ENCODE assay signal across 9 cellular contexts in the genomic region with DNA sequence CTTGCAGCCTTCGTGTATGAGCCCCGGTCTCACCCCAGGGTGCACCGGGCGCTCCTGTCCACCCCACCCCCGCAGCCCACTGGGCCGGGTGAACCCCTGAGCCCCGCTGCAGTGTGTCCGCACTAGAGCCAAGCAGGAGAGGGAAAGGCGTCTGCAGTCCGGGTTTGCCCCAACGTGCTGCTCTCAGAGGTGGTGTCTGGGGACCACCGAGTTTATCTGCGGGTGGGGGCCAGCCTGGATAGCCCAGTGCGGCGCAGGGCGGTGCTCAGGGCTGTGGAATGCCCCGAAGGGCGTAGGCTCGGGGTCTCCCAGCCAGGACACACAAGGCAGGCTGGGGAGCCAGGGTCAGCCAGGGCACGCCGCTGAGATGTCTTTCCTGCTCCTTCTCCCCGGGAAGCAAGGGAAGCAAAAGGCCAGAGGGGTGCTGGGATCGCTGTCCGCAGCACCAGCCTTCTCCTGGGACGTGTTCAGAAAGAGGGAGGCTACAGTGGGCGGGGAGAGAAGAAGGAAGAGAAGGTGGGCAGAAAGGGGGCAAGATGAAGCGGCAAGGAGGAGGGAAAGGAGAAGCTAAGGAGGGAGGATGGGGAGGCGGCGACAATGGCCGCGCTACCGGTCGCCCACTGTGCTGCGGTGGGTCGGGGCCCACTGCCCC.
DNase-seq lines count a peak whose midpoint lies in the region; ATAC-seq lines count a peak whose summit lies in the region.
"Had no signal": no experiment of that assay in that cellular context is flagged by ENCODE, and none has a peak within 500 bp of the region (broad histone marks: within the 10 kb centered on the region; RNA-seq: fewer than 3 reads in every experiment).

No MANE protein-coding gene starts in this region.

- peak overlapping the region; percentile 76 for H3K27ac Mint-ChIP-seq in activated T-cell treated with anti-CD3 and anti-CD28 coated beads, Interleukin-2, amount 50 U/mL, for 24 hours

- peak overlapping the region; percentile 46 for H3K27ac ChIP-seq in stomach smooth muscle (ENCODE audit: low read length)

- ATAC-seq in HG03095 (IDR thresholded peaks at IDR 0.05; ENCODE audit: unreplicated experiment) (no peak), HG03175 (IDR thresholded peaks at IDR 0.05; ENCODE audit: unreplicated experiment) (no peak), GM21723 (IDR thresholded peaks at IDR 0.05; ENCODE audit: unreplicated experiment) (no peak)

- H3K36me3 Mint-ChIP-seq in activated T-cell treated with anti-CD3 and anti-CD28 coated beads, Interleukin-2, amount 50 U/mL, for 24 hours (ENCODE audit: low read depth): no peaks in the 10 kb centered on the region
- H3K36me3 Mint-ChIP-seq: activated naive CD4-positive, alpha-beta T cell treated with anti-CD3 and anti-CD28 coated beads, Interleukin-2, amount 50 U/mL, for 72 hours had no signal

- no peak for DNase-seq in activated T-cell treated with anti-CD3 and anti-CD28 coated beads, Interleukin-2, amount 50 U/mL, for 24 hours
- no peak for DNase-seq in activated T-cell treated with anti-CD3 and anti-CD28 coated beads, Interleukin-2, amount 50 U/mL, for 1 hour
- peak; percentile 66 for DNase-seq in astrocyte of the hippocampus (ENCODE audit: low read depth, low spot score)
- peak; percentile 26 for DNase-seq in iris pigment epithelial cell (ENCODE audit: low read depth)

- no peaks in the 10 kb centered on the region for H3K27me3 Mint-ChIP-seq in activated T-cell treated with anti-CD3 and anti-CD28 coated beads, Interleukin-2, amount 50 U/mL, for 24 hours

- H3K9me3 ChIP-seq in stomach smooth muscle (ENCODE audit: control insufficient read depth in 2 of 2, low read length in 2 of 2): no peaks in the 10 kb centered on the region

- no peaks in the 10 kb centered on the region for H3K9me3 Mint-ChIP-seq in activated T-cell treated with anti-CD3 and anti-CD28 coated beads, Interleukin-2, amount 50 U/mL, for 24 hours
- H3K9me3 Mint-ChIP-seq: activated naive CD4-positive, alpha-beta T cell treated with anti-CD3 and anti-CD28 coated beads, Interleukin-2, amount 50 U/mL, for 72 hours had no signal

- peak overlapping the region; percentile 74 to 83 for H3K9ac ChIP-seq in stomach smooth muscle (ENCODE audit: low read length in 2 of 2)

- H3K36me3 ChIP-seq in stomach smooth muscle (ENCODE audit: control insufficient read depth in 2 of 2, insufficient read depth in 2 of 2, low read length in 2 of 2): no peaks in the 10 kb centered on the region

- peaks cover 16% of the 10 kb centered on the region for H3K4me1 Mint-ChIP-seq in activated T-cell treated with anti-CD3 and anti-CD28 coated beads, Interleukin-2, amount 50 U/mL, for 24 hours (ENCODE audit: low read depth)

- H3K4me1 ChIP-seq in stomach smooth muscle (ENCODE audit: control insufficient read depth, insufficient read depth, low read length): peaks cover 23% of the 10 kb centered on the region

- no peaks in the 10 kb centered on the region for H3K27me3 ChIP-seq in stomach smooth muscle (ENCODE audit: control insufficient read depth in 1 of 2, insufficient read depth in 2 of 2, low read length in 2 of 2)

- peak overlapping the region; percentile 75 for H3K4me3 Mint-ChIP-seq in activated T-cell treated with anti-CD3 and anti-CD28 coated beads, Interleukin-2, amount 50 U/mL, for 24 hours

- H3K4me3 ChIP-seq in stomach smooth muscle (ENCODE audit: low read length in 2 of 2): peak overlapping the region; percentile 70 to 80

Comparison
In these comparisons a context has a peak if more than half of its experiments do, and no peak if none do; other contexts are left out.
1. DNase-seq: peak in astrocyte of the hippocampus (single experiment) and iris pigment epithelial cell (single experiment); none in activated T-cell treated with anti-CD3 and anti-CD28 coated beads, Interleukin-2, amount 50 U/mL, for 24 hours (single experiment) and activated T-cell treated with anti-CD3 and anti-CD28 coated beads, Interleukin-2, amount 50 U/mL, for 1 hour (single experiment).